Comparison of ENCODE assay signal across 20 cellular contexts in genomic region chr13:66427330-66427990, GRCh38.
DNase-seq lines count a peak whose midpoint lies in the region; ATAC-seq and TF ChIP-seq lines count a peak whose summit lies in the region.
"Had no signal": no experiment of that assay in that cellular context is flagged by ENCODE, and none has a peak within 500 bp of the region (broad histone marks: within the 10 kb centered on the region; RNA-seq: fewer than 3 reads in every experiment).

No MANE protein-coding gene starts in this region.

- H3K36me3 Mint-ChIP-seq in osteocyte (ENCODE audit: unreplicated experiment) = peaks cover 3% of the 10 kb centered on the region
- H3K36me3 Mint-ChIP-seq in type B pancreatic cell = no peaks in the 10 kb centered on the region
- H3K36me3 Mint-ChIP-seq in T-helper 2 cell treated with Interferon-gamma antibody and Interleukin-4, amounts not matched to agents 5 μg/mL and 100 μg/mL, for 36 hours (ENCODE audit: low read depth) = no peaks in the 10 kb centered on the region
- H3K36me3 Mint-ChIP-seq in natural killer cell treated with Interleukin-12 subunit alpha and Interleukin-12 subunit beta and Interleukin-15 and Interleukin-18, amount 100 ng/mL, for 72 hours = peaks cover 4% of the 10 kb centered on the region

- H3K4me1 Mint-ChIP-seq in osteocyte (ENCODE audit: unreplicated experiment) (peaks cover 91% of the 10 kb centered on the region), type B pancreatic cell (ENCODE audit: unreplicated experiment) (peaks cover 10% of the 10 kb centered on the region)
- H3K4me1 Mint-ChIP-seq in T-helper 2 cell treated with Interferon-gamma antibody and Interleukin-4, amounts not matched to agents 5 μg/mL and 100 μg/mL, for 36 hours (ENCODE audit: low read depth) = no peaks in the 10 kb centered on the region
- H3K4me1 Mint-ChIP-seq in natural killer cell treated with Interleukin-12 subunit alpha and Interleukin-12 subunit beta and Interleukin-15 and Interleukin-18, amount 100 ng/mL, for 72 hours (ENCODE audit: low read depth in 2 of 2) = no peaks in the 10 kb centered on the region

- peak; percentile 55 for DNase-seq in LHCN-M2 (ENCODE audit: low read depth)
- DNase-seq in fibroblast of peridontal ligament (ENCODE audit: extremely low read depth) = peak; percentile 59
- no peak for DNase-seq in osteocyte (ENCODE audit: extremely low spot score, unreplicated experiment)
- no peak for DNase-seq in type B pancreatic cell (ENCODE audit: extremely low spot score, unreplicated experiment)
- no peak for DNase-seq in T-helper 2 cell treated with Interferon-gamma antibody and Interleukin-4, amounts not matched to agents 5 μg/mL and 100 μg/mL, for 36 hours (ENCODE audit: low spot score)
- DNase-seq in natural killer cell treated with Interleukin-12 subunit alpha and Interleukin-12 subunit beta and Interleukin-15 and Interleukin-18, amount 100 ng/mL, for 72 hours (ENCODE audit: low spot score) = no peak
- DNase-seq: ACHN; AML-193; DND-41; GM23248; KG1; NCI-H1048; NCI-H1436 treated with DMSO at 0.1 percent for 48 hours; NCI-H2029; NCI-H446 treated with DMSO at 0.1 percent for 48 hours; NCI-H748 treated with DMSO at 0.1 percent for 48 hours; NK-92 treated with Interleukin-12 subunit alpha and Interleukin-12 subunit beta, amount 100 ng/mL, for 24 hours had no signal

- H3K9me3 Mint-ChIP-seq in osteocyte (ENCODE audit: unreplicated experiment) (peaks cover 7% of the 10 kb centered on the region), type B pancreatic cell (no peaks in the 10 kb centered on the region)
- peaks cover 5% of the 10 kb centered on the region for H3K9me3 Mint-ChIP-seq in T-helper 2 cell treated with Interferon-gamma antibody and Interleukin-4, amounts not matched to agents 5 μg/mL and 100 μg/mL, for 36 hours
- H3K9me3 Mint-ChIP-seq in natural killer cell treated with Interleukin-12 subunit alpha and Interleukin-12 subunit beta and Interleukin-15 and Interleukin-18, amount 100 ng/mL, for 72 hours = peaks cover 4% of the 10 kb centered on the region

- TF ChIP-seq CTCF in osteocyte (IDR thresholded peaks at IDR 0.05) = no peak
- TF ChIP-seq CTCF in type B pancreatic cell (conservative IDR thresholded peaks at IDR 0.05) = no peak

- peak overlapping the region; percentile 79 for H3K27ac Mint-ChIP-seq in osteocyte (ENCODE audit: unreplicated experiment)
- no peak overlapping the region for H3K27ac Mint-ChIP-seq in type B pancreatic cell
- H3K27ac Mint-ChIP-seq in T-helper 2 cell treated with Interferon-gamma antibody and Interleukin-4, amounts not matched to agents 5 μg/mL and 100 μg/mL, for 36 hours = no peak overlapping the region
- no peak overlapping the region for H3K27ac Mint-ChIP-seq in natural killer cell treated with Interleukin-12 subunit alpha and Interleukin-12 subunit beta and Interleukin-15 and Interleukin-18, amount 100 ng/mL, for 72 hours

- ATAC-seq in SK-N-SH treated with all-trans-retinoic acid at 6 μM for 48 hours = peak; percentile 59; the same call in 2 of the 3 replicates
- ATAC-seq in natural killer cell treated with Interleukin-12 subunit alpha and Interleukin-12 subunit beta and Interleukin-15 and Interleukin-18, amount 100 ng/mL, for 72 hours = no peak
- no peak for ATAC-seq in GM18505 (IDR thresholded peaks at IDR 0.05; ENCODE audit: unreplicated experiment)
- ATAC-seq: Right ventricle myocardium inferior had no signal

- H3K4me3 Mint-ChIP-seq in osteocyte (ENCODE audit: unreplicated experiment) = no peak overlapping the region
- H3K4me3 Mint-ChIP-seq in type B pancreatic cell = no peak overlapping the region
- H3K4me3 Mint-ChIP-seq in T-helper 2 cell treated with Interferon-gamma antibody and Interleukin-4, amounts not matched to agents 5 μg/mL and 100 μg/mL, for 36 hours = no peak overlapping the region
- no peak overlapping the region for H3K4me3 Mint-ChIP-seq in natural killer cell treated with Interleukin-12 subunit alpha and Interleukin-12 subunit beta and Interleukin-15 and Interleukin-18, amount 100 ng/mL, for 72 hours

- TF ChIP-seq POLR2A in GM18505 (IDR thresholded peaks at IDR 0.05; ENCODE audit: borderline replicate concordance, extremely low read depth, insufficient read depth, insufficient read length) = no peak

- H3K27me3 Mint-ChIP-seq in osteocyte (ENCODE audit: unreplicated experiment) (no peaks in the 10 kb centered on the region), type B pancreatic cell (no peaks in the 10 kb centered on the region)
- H3K27me3 Mint-ChIP-seq in T-helper 2 cell treated with Interferon-gamma antibody and Interleukin-4, amounts not matched to agents 5 μg/mL and 100 μg/mL, for 36 hours (ENCODE audit: low read depth) = no peaks in the 10 kb centered on the region
- peaks cover 0 to 1% of the 10 kb centered on the region in 2 donors for H3K27me3 Mint-ChIP-seq in natural killer cell treated with Interleukin-12 subunit alpha and Interleukin-12 subunit beta and Interleukin-15 and Interleukin-18, amount 100 ng/mL, for 72 hours

TF ChIP-seq in SK-N-SH treated with all-trans-retinoic acid at 6 μM for 48 hours, 23 proteins besides CTCF, POLR2A, EP300 and RAD21:
- TF ChIP-seq ZFP3 (CRISPR knock-in tag; IDR thresholded peaks at IDR 0.05) = no peak
- peak; percentile 25; the same call in 1 of the 2 replicates for TF ChIP-seq ISL1 (CRISPR knock-in tag; IDR thresholded peaks at IDR 0.05)

Comparison
In these comparisons a context has a peak if more than half of its experiments do, and no peak if none do; other contexts are left out.
1. DNase-seq: peak in LHCN-M2 (single experiment) and fibroblast of peridontal ligament (single experiment); none in osteocyte (single experiment), type B pancreatic cell (single experiment), T-helper 2 cell treated with Interferon-gamma antibody and Interleukin-4, amounts not matched to agents 5 μg/mL and 100 μg/mL, for 36 hours (single experiment) and natural killer cell treated with Interleukin-12 subunit alpha and Interleukin-12 subunit beta and Interleukin-15 and Interleukin-18, amount 100 ng/mL, for 72 hours (single experiment).